In the genomic region with DNA sequence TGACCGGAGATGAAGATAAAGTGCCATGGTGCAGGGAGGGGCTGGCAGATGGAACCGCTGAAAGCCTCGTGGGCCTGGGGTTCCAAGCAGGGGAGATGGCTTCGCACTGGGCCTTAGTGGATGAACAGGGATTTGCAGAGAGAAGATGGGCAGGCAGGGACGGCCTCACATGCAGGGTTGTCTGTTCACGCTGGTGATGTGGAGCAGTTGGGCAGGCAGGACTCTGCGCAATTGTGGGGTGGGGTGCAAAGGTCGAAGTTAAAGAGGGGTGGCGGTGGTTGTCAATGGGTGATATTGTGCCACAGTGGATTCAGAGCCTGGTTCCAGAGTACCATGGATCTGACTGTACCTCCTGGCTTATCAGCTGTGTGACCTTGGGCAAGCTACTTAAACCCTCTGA, we compare ENCODE assay signal across 1 cellular context.
TF ChIP-seq lines count a peak whose summit lies in the region.

No MANE protein-coding gene starts in this region.

TF ChIP-seq in IMR-90, 13 proteins besides CTCF, POLR2A, EP300 and RAD21 (continued from another document):
- TF ChIP-seq RCOR1 (IDR thresholded peaks at IDR 0.05; ENCODE audit: insufficient replicate concordance, low read length) (no peak), RFX5 (IDR thresholded peaks at IDR 0.05; ENCODE audit: low read depth, low read length) (no peak)
